Comparison of ENCODE assay signal across 8 cellular contexts in the genomic region with DNA sequence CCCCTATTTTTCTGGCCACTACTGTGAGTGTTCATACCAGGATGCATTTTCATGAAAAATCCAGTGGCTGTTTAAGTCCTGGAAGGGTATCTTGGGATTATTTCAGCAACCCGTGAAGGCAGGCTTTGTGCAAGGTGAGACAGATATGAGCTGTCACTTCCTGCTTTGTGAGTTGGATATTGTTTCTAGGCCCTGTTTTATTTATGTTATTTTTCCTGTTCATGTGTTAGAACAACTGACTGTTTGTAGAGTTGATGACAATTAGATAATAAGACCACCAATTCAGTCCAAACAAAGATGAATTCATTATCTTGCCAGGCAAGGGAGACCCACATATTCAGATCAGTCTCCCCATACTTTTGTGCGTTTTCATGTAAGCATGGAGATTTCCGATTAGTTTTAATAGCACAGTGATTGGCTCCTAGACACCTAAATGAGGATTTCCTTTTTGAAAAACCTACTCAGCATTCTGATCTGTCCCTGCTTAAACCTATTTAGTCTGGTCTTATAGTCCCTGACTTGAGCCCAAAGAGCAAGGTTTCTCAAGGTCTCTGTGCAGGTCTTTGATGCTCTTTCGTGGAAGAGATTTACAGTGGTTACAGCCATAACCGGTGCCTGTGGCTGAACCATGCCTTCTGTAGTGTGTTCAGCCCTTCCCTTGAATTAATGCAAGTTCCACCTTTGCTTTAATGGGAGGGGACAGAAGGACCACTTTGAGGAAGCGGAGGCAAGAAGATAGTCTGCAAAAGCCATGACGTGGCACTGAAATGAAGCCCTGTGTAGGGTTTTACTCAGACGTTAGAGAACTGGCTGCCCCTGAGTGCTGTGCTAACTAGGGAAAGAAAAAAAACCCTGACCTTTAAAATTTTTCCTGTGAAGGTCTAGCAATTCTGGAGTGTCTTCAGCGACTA. TPM values are rescaled to one million over a fixed set of nuclear protein-coding genes. Genes with fewer than 3 reads are reported as not detected.
DNase-seq lines count a peak whose midpoint lies in the region; ATAC-seq and TF ChIP-seq lines count a peak whose summit lies in the region.

No MANE protein-coding gene starts in this region.

- no peaks in the 10 kb centered on the region for H3K9me3 Mint-ChIP-seq in T-helper 2 cell treated with Interferon-gamma antibody and Interleukin-4, amounts not matched to agents 5 μg/mL and 100 μg/mL, for 36 hours
- no peaks in the 10 kb centered on the region for H3K9me3 Mint-ChIP-seq in naive B cell

- intact Hi-C loops in dorsolateral prefrontal cortex (cut with DNase I) = loop anchor here (2.0 to 5.0 kb wide), 4 partner anchors 36 to 44 kb away; partner anchors contain the start of gene ZBTB38 (in 1 of the 2)

- peaks cover 42% of the 10 kb centered on the region for H3K36me3 Mint-ChIP-seq in T-helper 2 cell treated with Interferon-gamma antibody and Interleukin-4, amounts not matched to agents 5 μg/mL and 100 μg/mL, for 36 hours (ENCODE audit: low read depth)
- H3K36me3 Mint-ChIP-seq in naive B cell = peaks cover 22 to 26% of the 10 kb centered on the region in 2 donors

- DNase-seq in activated CD8-positive, alpha-beta memory T cell treated with anti-CD3 and anti-CD28 coated beads for 24 hours = peak; percentile 73
- DNase-seq in activated CD8-positive, alpha-beta memory T cell treated with anti-CD3 and anti-CD28 coated beads, Interleukin-2, amount 50 U/mL, for 48 hours = no peak
- peak; percentile 35 for DNase-seq in T-helper 2 cell treated with Interferon-gamma antibody and Interleukin-4, amounts not matched to agents 5 μg/mL and 100 μg/mL, for 36 hours (ENCODE audit: low spot score)
- no peak for DNase-seq in dorsolateral prefrontal cortex
- DNase-seq in naive B cell = no peak
- DNase-seq in HuH-7.5 (ENCODE audit: low spot score) = no peak
- no peak for DNase-seq in DMS114 treated with DMSO at 0.1 percent for 48 hours (lab: John Stamatoyannopoulos, UW; ENCODE audit: unreplicated experiment)
- DNase-seq in SW480 (ENCODE audit: low spot score) = no peak

- no peaks in the 10 kb centered on the region for H3K27me3 Mint-ChIP-seq in T-helper 2 cell treated with Interferon-gamma antibody and Interleukin-4, amounts not matched to agents 5 μg/mL and 100 μg/mL, for 36 hours (ENCODE audit: low read depth)
- H3K27me3 Mint-ChIP-seq in naive B cell = no peaks in the 10 kb centered on the region

- H3K27ac ChIP-seq in dorsolateral prefrontal cortex = peak overlapping the region; percentile 82 to 99 (median 97)

- peak overlapping the region in 46 of 59 donors; percentile 1 to 68 (median 48) for H3K4me3 ChIP-seq in dorsolateral prefrontal cortex

- peak overlapping the region; percentile 97 for H3K27ac Mint-ChIP-seq in T-helper 2 cell treated with Interferon-gamma antibody and Interleukin-4, amounts not matched to agents 5 μg/mL and 100 μg/mL, for 36 hours
- H3K27ac Mint-ChIP-seq in naive B cell = peak overlapping the region in 5 of 6 donors; percentile 13 to 97 (median 89)

- H3K27me3 ChIP-seq in dorsolateral prefrontal cortex = no peaks in the 10 kb centered on the region

- H3K4me1 Mint-ChIP-seq in T-helper 2 cell treated with Interferon-gamma antibody and Interleukin-4, amounts not matched to agents 5 μg/mL and 100 μg/mL, for 36 hours (ENCODE audit: low read depth) = peaks cover 55% of the 10 kb centered on the region
- peaks cover 17 to 35% (median 21%) of the 10 kb centered on the region in 3 donors for H3K4me1 Mint-ChIP-seq in naive B cell

- ATAC-seq in naive B cell (ENCODE audit: low read depth in 2 of 2) = peak in 1 of 2 donors; percentile 42

- H3K4me3 Mint-ChIP-seq in T-helper 2 cell treated with Interferon-gamma antibody and Interleukin-4, amounts not matched to agents 5 μg/mL and 100 μg/mL, for 36 hours = peak overlapping the region; percentile 80
- H3K4me3 Mint-ChIP-seq in naive B cell = peak overlapping the region in 6 of 8 donors; percentile 4 to 50 (median 26)

- TF ChIP-seq CTCF in dorsolateral prefrontal cortex (IDR thresholded peaks at IDR 0.05 in 54 of 56, conservative IDR thresholded peaks at IDR 0.05 in 2 of 56; ENCODE audit: low read depth in 1 of 56, partially characterized antibody in 56 of 56) = no peak

RNA-seq across cellular contexts. Expression of gene ZBTB38, which starts 42.8 kb away (rescaled TPM):
- 100 to 1,000 TPM; 101 to 187 (median 131) TPM for total RNA-seq in dorsolateral prefrontal cortex
- polyA plus RNA-seq in naive B cell (ENCODE audit: low read depth in 6 of 6) = 10 to 100 TPM; 15.9 to 48.1 (median 35.4) TPM

Comparison
In these comparisons a context has a peak if more than half of its experiments do, and no peak if none do; other contexts are left out.
1. DNase-seq: peak in activated CD8-positive, alpha-beta memory T cell treated with anti-CD3 and anti-CD28 coated beads for 24 hours (single experiment) and T-helper 2 cell treated with Interferon-gamma antibody and Interleukin-4, amounts not matched to agents 5 μg/mL and 100 μg/mL, for 36 hours (single experiment); none in activated CD8-positive, alpha-beta memory T cell treated with anti-CD3 and anti-CD28 coated beads, Interleukin-2, amount 50 U/mL, for 48 hours (single experiment), dorsolateral prefrontal cortex (0 of 10), naive B cell (single experiment), HuH-7.5 (single experiment), DMS114 treated with DMSO at 0.1 percent for 48 hours (single experiment) and SW480 (single experiment).